19 cellular contexts compared by ENCODE assay signal in the genomic region with DNA sequence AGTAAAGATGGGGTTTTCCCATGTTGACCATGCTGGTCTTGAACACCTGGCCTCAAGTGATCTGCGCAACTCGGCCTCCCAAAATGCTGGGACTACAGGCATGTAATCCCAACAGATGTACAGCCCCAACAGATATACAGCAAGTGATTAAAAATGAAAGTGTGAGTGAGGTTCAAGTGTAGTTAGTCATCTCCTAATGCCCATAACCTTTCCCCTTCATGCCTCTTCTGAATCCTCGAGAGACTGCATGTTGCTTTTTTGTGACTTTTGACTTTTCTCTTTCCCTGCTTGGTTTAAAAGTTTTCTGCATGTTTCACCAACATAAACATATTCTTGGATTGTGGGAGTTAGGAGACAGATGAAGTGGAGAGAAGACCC. TPM values are rescaled to one million over a fixed set of nuclear protein-coding genes. Genes with fewer than 3 reads are reported as not detected.
A peak's percentile ranks its signal among the peaks of the same experiment; 100 is the strongest.
DNase-seq lines count a peak whose midpoint lies in the region; ATAC-seq and TF ChIP-seq lines count a peak whose summit lies in the region.
"Had no signal": no experiment of that assay in that cellular context is flagged by ENCODE, and none has a peak within 500 bp of the region (broad histone marks: within the 10 kb centered on the region; RNA-seq: fewer than 3 reads in every experiment).

No MANE protein-coding gene starts in this region.

- H3K4me3 ChIP-seq in PC-9 (no peak overlapping the region; the same call in 1 of the 2 replicates), fibroblast of mammary gland (ENCODE audit: control insufficient read depth, low read depth, low read length) (no peak overlapping the region)
- H3K4me3 ChIP-seq: gastroesophageal sphincter, MG63, neural progenitor cell, suprapubic skin had no signal

- no peaks in the 10 kb centered on the region for H3K36me3 ChIP-seq in PC-9 (ENCODE audit: low read depth)
- H3K36me3 ChIP-seq: gastroesophageal sphincter, MG63, neural progenitor cell, suprapubic skin had no signal

- 0 out of 2 replicates have a peak, but pooled peaks cover 5% of the 10 kb centered on the region for H3K9me3 ChIP-seq in PC-9 (ENCODE audit: insufficient read depth, low read depth)
- H3K9me3 ChIP-seq: gastroesophageal sphincter, suprapubic skin had no signal

- peaks cover 28% of the 10 kb centered on the region for H3K4me1 Mint-ChIP-seq in Calu3 (ENCODE audit: low read depth, unreplicated experiment)
- H3K4me1 Mint-ChIP-seq: activated naive CD8-positive, alpha-beta T cell treated with anti-CD3 and anti-CD28 coated beads for 36 hours had no signal

- intact Hi-C loops in Calu3 (cut with micrococcal nuclease; ENCODE audit: unreplicated experiment) (loop anchor here (2.0 kb wide), 1 partner anchor 19 kb away; no protein-coding TSS in a partner anchor), PC-9 (cut with micrococcal nuclease; ENCODE audit: unreplicated experiment) (loop anchor here (5.0 kb wide), 1 partner anchor 211 kb away; no protein-coding TSS in a partner anchor)

- CTCF ChIA-PET in Calu3 (lab: Charles Lee) (interaction anchor here (0.6 to 1.4 kb wide), 2 partner anchors 9 to 188 kb away, joined by 4 to 5 read pairs; no protein-coding TSS in a partner anchor), PC-9 (lab: Charles Lee) (no interaction called here)

- no TSS peak for BruUV-seq in Calu3 (replicated peaks; lab: Mats Ljungman, UMichigan)
- BruUV-seq in PC-9 (replicated peaks; lab: Mats Ljungman, UMichigan): no TSS peak

- no peaks in the 10 kb centered on the region for H3K9me3 Mint-ChIP-seq in Calu3 (ENCODE audit: low read depth, unreplicated experiment)
- H3K9me3 Mint-ChIP-seq: activated naive CD8-positive, alpha-beta T cell treated with anti-CD3 and anti-CD28 coated beads for 36 hours; neural progenitor cell had no signal

- no peaks in the 10 kb centered on the region for H3K79me2 ChIP-seq in PC-9 (ENCODE audit: low read depth)

- H4K20me1 ChIP-seq in PC-9 (ENCODE audit: insufficient read depth): no peaks in the 10 kb centered on the region

- no peaks in the 10 kb centered on the region for H3K27me3 ChIP-seq in PC-9 (ENCODE audit: insufficient read depth, low read depth)
- H3K27me3 ChIP-seq: gastroesophageal sphincter, MG63, neural progenitor cell, suprapubic skin had no signal

- no peak overlapping the region for H2AFZ ChIP-seq in PC-9
- H2AFZ ChIP-seq: neural progenitor cell had no signal

- H3K4me1 ChIP-seq in PC-9 (replicated peaks; ENCODE audit: insufficient read depth): peaks cover 42% of the 10 kb centered on the region
- H3K4me1 ChIP-seq: gastroesophageal sphincter had no signal

- no peaks in the 10 kb centered on the region for H3K9me2 ChIP-seq in PC-9 (ENCODE audit: insufficient read depth)

- peak overlapping the region; percentile 13 for H3K4me3 Mint-ChIP-seq in Calu3 (ENCODE audit: low read depth, unreplicated experiment)
- H3K4me3 Mint-ChIP-seq: activated naive CD8-positive, alpha-beta T cell treated with anti-CD3 and anti-CD28 coated beads for 36 hours; neural progenitor cell had no signal

- ATAC-seq in GM21619 (IDR thresholded peaks at IDR 0.05; ENCODE audit: unreplicated experiment): peak; percentile 56
- ATAC-seq in stimulated activated naive CD8-positive, alpha-beta T cell treated with anti-CD3 and anti-CD28 coated beads, Interleukin-15, Interleukin-2, amounts not matched to agents 100 U/mL and 50 U/mL, for 24 hours: no peak
- ATAC-seq: gastroesophageal sphincter had no signal

- peak overlapping the region; percentile 92 for H3K27ac ChIP-seq in PC-9
- H3K27ac ChIP-seq: C4-2B, gastroesophageal sphincter, neural progenitor cell, suprapubic skin had no signal

- POLR2A ChIA-PET in PC-9 (lab: Charles Lee; ENCODE audit: unreplicated experiment): no interaction called here

- DNase-seq in Calu3: peak; percentile 4
- DNase-seq in PC-9: no peak
- peak; percentile 74 for DNase-seq in fibroblast of mammary gland (ENCODE audit: low read depth)
- DNase-seq in cortex of kidney (lab: John Stamatoyannopoulos, UW): no peak
- no peak for DNase-seq in cerebellar cortex (ENCODE audit: low spot score)
- DNase-seq in NCI-H524 treated with DMSO at 0.1 percent for 48 hours (lab: John Stamatoyannopoulos, UW): no peak
- no peak for DNase-seq in stimulated activated naive CD8-positive, alpha-beta T cell treated with anti-CD3 and anti-CD28 coated beads, Interleukin-15, Interleukin-2, amounts not matched to agents 100 U/mL and 50 U/mL, for 24 hours
- DNase-seq: activated CD8-positive, alpha-beta memory T cell treated with anti-CD3 and anti-CD28 coated beads for 24 hours; activated naive CD8-positive, alpha-beta T cell treated with anti-CD3 and anti-CD28 coated beads for 36 hours; GDM1; NCI-H187; NCI-H2227 treated with DMSO at 0.1 percent for 48 hours; NK-92 treated with Interleukin-12 subunit alpha and Interleukin-12 subunit beta, amount 100 ng/mL, for 24 hours had no signal

- H3K27me3 Mint-ChIP-seq in Calu3 (ENCODE audit: unreplicated experiment): no peaks in the 10 kb centered on the region

- H3K27ac Mint-ChIP-seq in Calu3 (ENCODE audit: unreplicated experiment): peak overlapping the region; percentile 91
- H3K27ac Mint-ChIP-seq: activated naive CD8-positive, alpha-beta T cell treated with anti-CD3 and anti-CD28 coated beads for 36 hours; neural progenitor cell had no signal

- peak overlapping the region; percentile 71 for H3K4me2 ChIP-seq in PC-9
- H3K4me2 ChIP-seq: neural progenitor cell had no signal

- TF ChIP-seq CTCF in Calu3 (IDR thresholded peaks at IDR 0.05; ENCODE audit: unreplicated experiment) (no peak), PC-9 (conservative IDR thresholded peaks at IDR 0.05) (no peak), fibroblast of mammary gland (conservative IDR thresholded peaks at IDR 0.05; ENCODE audit: control insufficient read depth, insufficient read depth, low read depth, low read length) (no peak)

- H3K36me3 Mint-ChIP-seq in Calu3 (ENCODE audit: insufficient read depth, unreplicated experiment): peaks cover 7% of the 10 kb centered on the region
- H3K36me3 Mint-ChIP-seq: activated naive CD8-positive, alpha-beta T cell treated with anti-CD3 and anti-CD28 coated beads for 36 hours; neural progenitor cell had no signal

- H3F3A ChIP-seq in PC-9 (ENCODE audit: insufficient read depth, low read depth): peaks cover 40% of the 10 kb centered on the region

RNA-seq across cellular contexts. Expression of gene KCNK2, which starts 31.2 kb away (rescaled TPM):
- 0.47 and 1.1 TPM in 2 replicates for total RNA-seq in Calu3 (2022)
- total RNA-seq in PC-9 (2021): 0.48 and 0.90 TPM in 2 replicates
- total RNA-seq: activated naive CD8-positive, alpha-beta T cell treated with anti-CD3 and anti-CD28 coated beads for 36 hours had no signal

Comparison
In these comparisons a context has a peak if more than half of its experiments do, and no peak if none do; other contexts are left out.
1. DNase-seq: peak in Calu3 (single experiment) and fibroblast of mammary gland (single experiment); none in PC-9 (0 of 2), cortex of kidney (single experiment), cerebellar cortex (single experiment), NCI-H524 treated with DMSO at 0.1 percent for 48 hours (single experiment) and stimulated activated naive CD8-positive, alpha-beta T cell treated with anti-CD3 and anti-CD28 coated beads, Interleukin-15, Interleukin-2, amounts not matched to agents 100 U/mL and 50 U/mL, for 24 hours (single experiment).